In the genomic region with DNA sequence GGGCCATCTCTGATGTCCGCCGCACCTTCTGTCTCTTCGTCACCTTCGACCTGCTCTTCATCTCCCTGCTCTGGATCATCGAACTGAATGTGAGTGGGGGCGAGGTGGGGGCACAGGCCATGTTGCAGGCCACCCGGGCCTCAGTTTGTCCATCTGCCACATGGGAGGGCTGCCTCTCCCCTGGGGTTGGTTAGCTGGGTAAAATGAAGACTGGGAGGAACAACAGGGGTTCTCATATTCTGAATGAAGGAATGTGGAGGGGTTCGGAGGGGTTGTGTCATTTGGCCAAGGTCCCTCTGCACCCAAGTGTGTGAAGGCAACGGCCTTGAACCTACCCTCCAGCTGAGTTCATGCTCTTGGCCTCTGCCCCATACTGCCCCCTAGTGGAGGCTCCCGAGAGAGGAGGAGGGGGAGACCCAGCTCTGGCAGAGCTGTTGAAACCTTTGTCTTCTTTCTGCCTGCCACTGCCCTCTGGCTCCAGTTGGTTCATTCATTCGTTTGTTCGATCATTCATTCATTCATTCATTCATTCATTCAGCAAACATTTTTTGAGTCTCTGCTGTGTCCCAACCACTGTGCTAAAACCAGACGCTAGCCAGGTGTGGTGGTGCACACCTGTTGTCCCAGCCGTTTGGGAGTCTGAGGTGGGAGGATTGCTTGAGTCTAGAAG, we compare ENCODE assay signal across 9 cellular contexts. TPM values are rescaled to one million over a fixed set of nuclear protein-coding genes. Genes with fewer than 3 reads are reported as not detected.
DNase-seq lines count a peak whose midpoint lies in the region; ATAC-seq and TF ChIP-seq lines count a peak whose summit lies in the region.
"Had no signal": no experiment of that assay in that cellular context is flagged by ENCODE, and none has a peak within 500 bp of the region (broad histone marks: within the 10 kb centered on the region; RNA-seq: fewer than 3 reads in every experiment).

No MANE protein-coding gene starts in this region.

- no peaks in the 10 kb centered on the region for H3K27me3 Mint-ChIP-seq in CD8-positive, alpha-beta T cell (ENCODE audit: low read depth)
- no peaks in the 10 kb centered on the region for H3K27me3 Mint-ChIP-seq in T-helper 17 cell

- H3K36me3 Mint-ChIP-seq in CD8-positive, alpha-beta T cell: peaks cover 52% of the 10 kb centered on the region
- H3K36me3 Mint-ChIP-seq in T-helper 17 cell (ENCODE audit: low read depth): peaks cover 2% of the 10 kb centered on the region

- peak; percentile 64 to 88 (median 81) for DNase-seq in CD8-positive, alpha-beta T cell
- DNase-seq in HK-2 (ENCODE audit: unreplicated experiment) (peak; percentile 55), T-helper 17 cell (peak; percentile 61 to 86 (median 68)), amygdala (lab: John Stamatoyannopoulos, UW) (peak in 36 of 56 donors; percentile 7 to 77 (median 40)), hypothalamus (lab: John Stamatoyannopoulos, UW) (peak in 37 of 51 donors; percentile 11 to 80 (median 47))
- DNase-seq in stimulated activated CD4-positive, alpha-beta T cell treated with anti-CD3 and anti-CD28 coated beads, Interleukin-15, amount 100 ng/mL, for 1 hour (ENCODE audit: low read depth in 1 of 2, low spot score in 1 of 2): peak; percentile 59 to 61

- intact Hi-C loops in CD8-positive, alpha-beta T cell (cut with DNase I, micrococcal nuclease): loop anchor here (1.0 kb wide), 2 partner anchors 31 to 35 kb away; no protein-coding TSS in a partner anchor

- peak; percentile 82 for ATAC-seq in CD8-positive, alpha-beta T cell
- peak; percentile 92 for ATAC-seq in T-helper 17 cell
- ATAC-seq in HG03439 (IDR thresholded peaks at IDR 0.05; ENCODE audit: unreplicated experiment): no peak
- no peak for ATAC-seq in HG02623 (IDR thresholded peaks at IDR 0.05; ENCODE audit: unreplicated experiment)

- H3K27ac ChIP-seq in CD8-positive, alpha-beta T cell (ENCODE audit: low read depth, low read length): no peak overlapping the region

- peak; percentile 83 for TF ChIP-seq CTCF in CD8-positive, alpha-beta T cell (IDR thresholded peaks at IDR 0.05)

- H3K27ac Mint-ChIP-seq in CD8-positive, alpha-beta T cell: no peak overlapping the region
- H3K27ac Mint-ChIP-seq in T-helper 17 cell: peak overlapping the region; percentile 88

- H3K27me3 ChIP-seq in CD8-positive, alpha-beta T cell (ENCODE audit: insufficient read depth, low read length): no peaks in the 10 kb centered on the region

- CTCF ChIA-PET in CD8-positive, alpha-beta T cell (lab: Charles Lee): interaction anchor here (0.7 to 10.0 kb wide), 31 partner anchors 9 to 300 kb away, joined by 3 to 143 read pairs (median 5); a partner anchor contains a TSS

- peaks cover 41% of the 10 kb centered on the region for H3K4me1 ChIP-seq in CD8-positive, alpha-beta T cell (ENCODE audit: insufficient read depth, low read length)

- peaks cover 60% of the 10 kb centered on the region for H3K4me1 Mint-ChIP-seq in CD8-positive, alpha-beta T cell (ENCODE audit: low read depth)
- peaks cover 32% of the 10 kb centered on the region for H3K4me1 Mint-ChIP-seq in T-helper 17 cell

- POLR2A ChIA-PET in CD8-positive, alpha-beta T cell (lab: Charles Lee): interaction anchor here (1.1 to 2.3 kb wide), 4 partner anchors 9 to 272 kb away, joined by 3 to 9 read pairs (median 5); a partner anchor contains a TSS

- no peak overlapping the region for H3K4me3 Mint-ChIP-seq in CD8-positive, alpha-beta T cell
- H3K4me3 Mint-ChIP-seq in T-helper 17 cell: peak overlapping the region; percentile 41

- H3K4me3 ChIP-seq in CD8-positive, alpha-beta T cell (ENCODE audit: low read depth, low read length): no peak overlapping the region
- H3K4me3 ChIP-seq: SK-N-MC had no signal

- H3K36me3 ChIP-seq in CD8-positive, alpha-beta T cell (ENCODE audit: insufficient read depth, low read length): peaks cover 8% of the 10 kb centered on the region

- no peaks in the 10 kb centered on the region for H3K9me3 ChIP-seq in CD8-positive, alpha-beta T cell (ENCODE audit: low read length)
- H3K9me3 ChIP-seq in T-helper 17 cell (ENCODE audit: control insufficient read depth, low read length, poor library complexity, severe bottlenecking): no peaks in the 10 kb centered on the region

- no peaks in the 10 kb centered on the region for H3K9me3 Mint-ChIP-seq in CD8-positive, alpha-beta T cell

RNA-seq across cellular contexts. Expression of a gene that starts 11.4 kb away (rescaled TPM):
- total RNA-seq in CD8-positive, alpha-beta T cell: 1 to 10 TPM; 4.2 to 5.2 TPM
- 1 to 10 TPM; 1.5 to 3.1 TPM for total RNA-seq in T-helper 17 cell

RNA-seq across cellular contexts. Expression of a gene that starts 14.5 kb away (rescaled TPM):
- total RNA-seq in CD8-positive, alpha-beta T cell: under 1 TPM in 1 of 2 experiments, not detected in 1; 0.43 TPM
- total RNA-seq in T-helper 17 cell: not detected

RNA-seq across cellular contexts. Expression of a gene that starts 16.9 kb away (rescaled TPM):
- total RNA-seq in CD8-positive, alpha-beta T cell: 100 to 1,000 TPM; 102 to 118 TPM
- 10 to 100 TPM; 60.9 to 67.2 TPM for total RNA-seq in T-helper 17 cell

RNA-seq across cellular contexts. Expression of a gene that starts 27.0 kb away (rescaled TPM):
- total RNA-seq in CD8-positive, alpha-beta T cell: not detected
- under 1 TPM; 0.22 to 0.42 TPM for total RNA-seq in T-helper 17 cell

RNA-seq across cellular contexts. Expression of a gene that starts 34.1 kb away (rescaled TPM):
- total RNA-seq in CD8-positive, alpha-beta T cell: 10 to 100 TPM; 20.9 to 22.6 TPM
- 10 to 100 TPM; 28.8 to 31.3 TPM for total RNA-seq in T-helper 17 cell

Comparison
In these comparisons a context has a peak if more than half of its experiments do, and no peak if none do; other contexts are left out.
1. ATAC-seq: peak in CD8-positive, alpha-beta T cell (single experiment) and T-helper 17 cell (single experiment); none in HG03439 (single experiment) and HG02623 (single experiment).
2. Peak in every context shown above with its lines, with median percentiles within 50 percentile points of each other: DNase-seq.